ENCODE assay signal across 2 cellular contexts in genomic region chr19:18229915-18230314, GRCh38.
TF ChIP-seq lines count a peak whose summit lies in the region.

No MANE protein-coding gene starts in this region.

TF ChIP-seq in A549, 52 proteins besides CTCF, POLR2A, EP300 and RAD21:
- TF ChIP-seq ZFP36 (IDR thresholded peaks at IDR 0.05; ENCODE audit: borderline replicate concordance, partially characterized antibody) (peak; percentile 78), POLR2AphosphoS2 (conservative IDR thresholded peaks at IDR 0.05; ENCODE audit: low read length) (no peak)
- TF ChIP-seq, protein P1, sequence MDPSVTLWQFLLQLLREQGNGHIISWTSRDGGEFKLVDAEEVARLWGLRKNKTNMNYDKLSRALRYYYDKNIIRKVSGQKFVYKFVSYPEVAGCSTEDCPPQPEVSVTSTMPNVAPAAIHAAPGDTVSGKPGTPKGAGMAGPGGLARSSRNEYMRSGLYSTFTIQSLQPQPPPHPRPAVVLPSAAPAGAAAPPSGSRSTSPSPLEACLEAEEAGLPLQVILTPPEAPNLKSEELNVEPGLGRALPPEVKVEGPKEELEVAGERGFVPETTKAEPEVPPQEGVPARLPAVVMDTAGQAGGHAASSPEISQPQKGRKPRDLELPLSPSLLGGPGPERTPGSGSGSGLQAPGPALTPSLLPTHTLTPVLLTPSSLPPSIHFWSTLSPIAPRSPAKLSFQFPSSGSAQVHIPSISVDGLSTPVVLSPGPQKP (IDR thresholded peaks at IDR 0.05; ENCODE audit: low read depth, low read length) = no peak

TF ChIP-seq in K562, 482 proteins besides CTCF, POLR2A, EP300 and RAD21:
- TF ChIP-seq NONO (IDR thresholded peaks at IDR 0.05; ENCODE audit: low read depth in 2 of 2, low read length in 1 of 2) (no peak), C11orf30 (IDR thresholded peaks at IDR 0.05; ENCODE audit: low read depth) (no peak), NFYB (IDR thresholded peaks at IDR 0.05; ENCODE audit: extremely low read depth, insufficient read length) (no peak), MAX (CRISPR knock-in tag; IDR thresholded peaks at IDR 0.05) (no peak), SMARCA5 (IDR thresholded peaks at IDR 0.05) (peak; percentile 36; the same call in 1 of the 2 replicates), ZFP36 (IDR thresholded peaks at IDR 0.05; ENCODE audit: low read depth, low read length, partially characterized antibody) (peak; percentile 94), RBM17 (IDR thresholded peaks at IDR 0.05; ENCODE audit: borderline replicate concordance, low read depth, low read length) (no peak), ZNF436 (CRISPR knock-in tag; IDR thresholded peaks at IDR 0.05) (peak; percentile 75), RBM25 (IDR thresholded peaks at IDR 0.05; ENCODE audit: low read depth, low read length, severe bottlenecking) (peak; percentile 29), KDM1A (IDR thresholded peaks at IDR 0.05) (0 out of 4 replicates have a peak, but pooled peaks of 1 of the 2 experiments have one; percentile 5)
- TF ChIP-seq, protein P2, sequence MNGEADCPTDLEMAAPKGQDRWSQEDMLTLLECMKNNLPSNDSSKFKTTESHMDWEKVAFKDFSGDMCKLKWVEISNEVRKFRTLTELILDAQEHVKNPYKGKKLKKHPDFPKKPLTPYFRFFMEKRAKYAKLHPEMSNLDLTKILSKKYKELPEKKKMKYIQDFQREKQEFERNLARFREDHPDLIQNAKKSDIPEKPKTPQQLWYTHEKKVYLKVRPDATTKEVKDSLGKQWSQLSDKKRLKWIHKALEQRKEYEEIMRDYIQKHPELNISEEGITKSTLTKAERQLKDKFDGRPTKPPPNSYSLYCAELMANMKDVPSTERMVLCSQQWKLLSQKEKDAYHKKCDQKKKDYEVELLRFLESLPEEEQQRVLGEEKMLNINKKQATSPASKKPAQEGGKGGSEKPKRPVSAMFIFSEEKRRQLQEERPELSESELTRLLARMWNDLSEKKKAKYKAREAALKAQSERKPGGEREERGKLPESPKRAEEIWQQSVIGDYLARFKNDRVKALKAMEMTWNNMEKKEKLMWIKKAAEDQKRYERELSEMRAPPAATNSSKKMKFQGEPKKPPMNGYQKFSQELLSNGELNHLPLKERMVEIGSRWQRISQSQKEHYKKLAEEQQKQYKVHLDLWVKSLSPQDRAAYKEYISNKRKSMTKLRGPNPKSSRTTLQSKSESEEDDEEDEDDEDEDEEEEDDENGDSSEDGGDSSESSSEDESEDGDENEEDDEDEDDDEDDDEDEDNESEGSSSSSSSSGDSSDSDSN (IDR thresholded peaks at IDR 0.05; ENCODE audit: borderline replicate concordance in 1 of 2, low read depth in 2 of 2, low read length in 2 of 2) = no peak
